1 cellular context compared by ENCODE assay signal in the genomic region with DNA sequence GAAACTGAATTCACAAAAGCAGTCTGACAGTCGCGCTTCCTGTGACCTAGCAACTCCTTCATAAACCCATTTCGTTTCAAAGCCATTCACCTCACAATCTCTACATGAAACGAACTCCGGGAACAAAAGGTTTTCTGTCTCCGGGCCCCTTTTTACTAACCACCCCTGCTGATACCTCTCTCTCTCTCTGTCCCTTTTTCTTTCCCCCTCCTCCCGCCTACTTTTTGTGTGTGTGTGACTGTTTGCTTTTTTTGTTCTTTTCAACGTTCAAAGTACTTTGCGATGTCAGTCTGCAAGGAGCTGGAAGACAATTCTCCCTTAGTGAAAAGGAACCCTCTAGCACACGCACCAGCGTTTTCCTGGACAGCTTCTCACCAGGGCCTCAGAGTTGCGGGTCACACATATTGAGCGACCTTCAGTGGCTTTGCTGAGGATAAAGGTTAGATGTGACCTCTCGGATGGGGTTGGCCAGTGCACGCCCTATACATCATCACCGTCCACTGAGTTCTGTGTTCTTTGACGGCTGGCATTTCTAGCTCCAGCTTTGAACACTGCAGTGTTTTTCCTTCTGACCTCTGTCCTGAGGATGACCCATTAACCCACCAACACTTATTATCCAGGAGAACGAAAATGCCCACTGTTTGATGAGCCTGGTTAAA.
TF ChIP-seq lines count a peak whose summit lies in the region.

No MANE protein-coding gene starts in this region.

TF ChIP-seq in HepG2, 621 proteins besides CTCF, POLR2A, EP300 and RAD21 (continued from another document and continues in another):
- TF ChIP-seq, protein P1, sequence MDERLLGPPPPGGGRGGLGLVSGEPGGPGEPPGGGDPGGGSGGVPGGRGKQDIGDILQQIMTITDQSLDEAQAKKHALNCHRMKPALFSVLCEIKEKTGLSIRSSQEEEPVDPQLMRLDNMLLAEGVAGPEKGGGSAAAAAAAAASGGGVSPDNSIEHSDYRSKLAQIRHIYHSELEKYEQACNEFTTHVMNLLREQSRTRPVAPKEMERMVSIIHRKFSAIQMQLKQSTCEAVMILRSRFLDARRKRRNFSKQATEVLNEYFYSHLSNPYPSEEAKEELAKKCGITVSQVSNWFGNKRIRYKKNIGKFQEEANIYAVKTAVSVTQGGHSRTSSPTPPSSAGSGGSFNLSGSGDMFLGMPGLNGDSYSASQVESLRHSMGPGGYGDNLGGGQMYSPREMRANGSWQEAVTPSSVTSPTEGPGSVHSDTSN (CRISPR knock-in tag; IDR thresholded peaks at IDR 0.05) = no peak
- TF ChIP-seq TOPORS (CRISPR knock-in tag; IDR thresholded peaks at IDR 0.05) = peak; percentile 84; the same call in 1 of the 2 replicates
- peak; percentile 66 for TF ChIP-seq YEATS4 (CRISPR knock-in tag; IDR thresholded peaks at IDR 0.05; ENCODE audit: borderline replicate concordance)
- TF ChIP-seq TGIF2 (CRISPR knock-in tag; IDR thresholded peaks at IDR 0.05) = no peak; the same call in 1 of the 2 replicates
- TF ChIP-seq HDAC1 (CRISPR knock-in tag; IDR thresholded peaks at IDR 0.05) = peak; percentile 74
- no peak for TF ChIP-seq MAFG (CRISPR knock-in tag; IDR thresholded peaks at IDR 0.05)
- TF ChIP-seq, protein P2, sequence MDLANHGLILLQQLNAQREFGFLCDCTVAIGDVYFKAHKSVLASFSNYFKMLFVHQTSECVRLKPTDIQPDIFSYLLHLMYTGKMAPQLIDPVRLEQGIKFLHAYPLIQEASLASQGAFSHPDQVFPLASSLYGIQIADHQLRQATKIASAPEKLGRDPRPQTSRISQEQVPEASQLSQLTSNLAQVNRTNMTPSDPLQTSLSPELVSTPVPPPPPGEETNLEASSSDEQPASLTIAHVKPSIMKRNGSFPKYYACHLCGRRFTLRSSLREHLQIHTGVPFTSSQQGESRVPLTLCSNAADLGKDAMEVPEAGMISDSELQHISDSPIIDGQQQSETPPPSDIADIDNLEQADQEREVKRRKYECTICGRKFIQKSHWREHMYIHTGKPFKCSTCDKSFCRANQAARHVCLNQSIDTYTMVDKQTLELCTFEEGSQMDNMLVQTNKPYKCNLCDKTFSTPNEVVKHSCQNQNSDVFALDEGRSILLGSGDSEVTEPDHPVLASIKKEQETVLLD (CRISPR knock-in tag; IDR thresholded peaks at IDR 0.05; ENCODE audit: low read depth) = no peak
- peak; percentile 99 for TF ChIP-seq RARA (CRISPR knock-in tag; IDR thresholded peaks at IDR 0.05)
- no peak for TF ChIP-seq TCF7L2 (IDR thresholded peaks at IDR 0.05; ENCODE audit: low read depth, low read length)
- TF ChIP-seq GABPB1 (CRISPR knock-in tag; IDR thresholded peaks at IDR 0.05) = peak; percentile 4; the same call in 1 of the 2 replicates
- TF ChIP-seq FOXK2 (IDR thresholded peaks at IDR 0.05) = peak; percentile 7; the same call in 1 of the 2 replicates
- no peak; the same call in 1 of the 2 replicates for TF ChIP-seq ZNF451 (CRISPR knock-in tag; IDR thresholded peaks at IDR 0.05)
- no peak for TF ChIP-seq ZNF572 (CRISPR knock-in tag; IDR thresholded peaks at IDR 0.05)
- no peak for TF ChIP-seq ZNF674 (CRISPR knock-in tag; IDR thresholded peaks at IDR 0.05; ENCODE audit: low read depth)
- no peak for TF ChIP-seq GABPA (IDR thresholded peaks at IDR 0.05; ENCODE audit: low read depth, low read length)
- TF ChIP-seq GABPA (CRISPR knock-in tag; IDR thresholded peaks at IDR 0.05; ENCODE audit: low read depth) = no peak
- no peak for TF ChIP-seq ZNF143 (CRISPR knock-in tag; IDR thresholded peaks at IDR 0.05)
- no peak; the same call in 1 of the 2 replicates for TF ChIP-seq REPIN1 (CRISPR knock-in tag; IDR thresholded peaks at IDR 0.05; ENCODE audit: borderline replicate concordance, low read depth)
- TF ChIP-seq, protein P3, sequence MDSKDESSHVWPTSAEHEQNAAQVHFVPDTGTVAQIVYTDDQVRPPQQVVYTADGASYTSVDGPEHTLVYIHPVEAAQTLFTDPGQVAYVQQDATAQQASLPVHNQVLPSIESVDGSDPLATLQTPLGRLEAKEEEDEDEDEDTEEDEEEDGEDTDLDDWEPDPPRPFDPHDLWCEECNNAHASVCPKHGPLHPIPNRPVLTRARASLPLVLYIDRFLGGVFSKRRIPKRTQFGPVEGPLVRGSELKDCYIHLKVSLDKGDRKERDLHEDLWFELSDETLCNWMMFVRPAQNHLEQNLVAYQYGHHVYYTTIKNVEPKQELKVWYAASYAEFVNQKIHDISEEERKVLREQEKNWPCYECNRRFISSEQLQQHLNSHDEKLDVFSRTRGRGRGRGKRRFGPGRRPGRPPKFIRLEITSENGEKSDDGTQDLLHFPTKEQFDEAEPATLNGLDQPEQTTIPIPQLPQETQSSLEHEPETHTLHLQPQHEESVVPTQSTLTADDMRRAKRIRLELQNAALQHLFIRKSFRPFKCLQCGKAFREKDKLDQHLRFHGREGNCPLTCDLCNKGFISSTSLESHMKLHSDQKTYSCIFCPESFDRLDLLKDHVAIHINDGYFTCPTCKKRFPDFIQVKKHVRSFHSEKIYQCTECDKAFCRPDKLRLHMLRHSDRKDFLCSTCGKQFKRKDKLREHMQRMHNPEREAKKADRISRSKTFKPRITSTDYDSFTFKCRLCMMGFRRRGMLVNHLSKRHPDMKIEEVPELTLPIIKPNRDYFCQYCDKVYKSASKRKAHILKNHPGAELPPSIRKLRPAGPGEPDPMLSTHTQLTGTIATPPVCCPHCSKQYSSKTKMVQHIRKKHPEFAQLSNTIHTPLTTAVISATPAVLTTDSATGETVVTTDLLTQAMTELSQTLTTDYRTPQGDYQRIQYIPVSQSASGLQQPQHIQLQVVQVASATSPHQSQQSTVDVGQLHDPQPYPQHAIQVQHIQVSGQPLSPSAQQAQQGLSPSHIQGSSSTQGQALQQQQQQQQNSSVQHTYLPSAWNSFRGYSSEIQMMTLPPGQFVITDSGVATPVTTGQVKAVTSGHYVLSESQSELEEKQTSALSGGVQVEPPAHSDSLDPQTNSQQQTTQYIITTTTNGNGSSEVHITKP (CRISPR knock-in tag; IDR thresholded peaks at IDR 0.05; ENCODE audit: low read depth) = 0 out of 2 replicates have a peak, but pooled peaks have one; percentile 32
- peak; percentile 89 for TF ChIP-seq ZNF44 (CRISPR knock-in tag; IDR thresholded peaks at IDR 0.05)
- no peak for TF ChIP-seq CEBPB (IDR thresholded peaks at IDR 0.05; ENCODE audit: borderline replicate concordance, low read depth, low read length)
- TF ChIP-seq, protein P4, sequence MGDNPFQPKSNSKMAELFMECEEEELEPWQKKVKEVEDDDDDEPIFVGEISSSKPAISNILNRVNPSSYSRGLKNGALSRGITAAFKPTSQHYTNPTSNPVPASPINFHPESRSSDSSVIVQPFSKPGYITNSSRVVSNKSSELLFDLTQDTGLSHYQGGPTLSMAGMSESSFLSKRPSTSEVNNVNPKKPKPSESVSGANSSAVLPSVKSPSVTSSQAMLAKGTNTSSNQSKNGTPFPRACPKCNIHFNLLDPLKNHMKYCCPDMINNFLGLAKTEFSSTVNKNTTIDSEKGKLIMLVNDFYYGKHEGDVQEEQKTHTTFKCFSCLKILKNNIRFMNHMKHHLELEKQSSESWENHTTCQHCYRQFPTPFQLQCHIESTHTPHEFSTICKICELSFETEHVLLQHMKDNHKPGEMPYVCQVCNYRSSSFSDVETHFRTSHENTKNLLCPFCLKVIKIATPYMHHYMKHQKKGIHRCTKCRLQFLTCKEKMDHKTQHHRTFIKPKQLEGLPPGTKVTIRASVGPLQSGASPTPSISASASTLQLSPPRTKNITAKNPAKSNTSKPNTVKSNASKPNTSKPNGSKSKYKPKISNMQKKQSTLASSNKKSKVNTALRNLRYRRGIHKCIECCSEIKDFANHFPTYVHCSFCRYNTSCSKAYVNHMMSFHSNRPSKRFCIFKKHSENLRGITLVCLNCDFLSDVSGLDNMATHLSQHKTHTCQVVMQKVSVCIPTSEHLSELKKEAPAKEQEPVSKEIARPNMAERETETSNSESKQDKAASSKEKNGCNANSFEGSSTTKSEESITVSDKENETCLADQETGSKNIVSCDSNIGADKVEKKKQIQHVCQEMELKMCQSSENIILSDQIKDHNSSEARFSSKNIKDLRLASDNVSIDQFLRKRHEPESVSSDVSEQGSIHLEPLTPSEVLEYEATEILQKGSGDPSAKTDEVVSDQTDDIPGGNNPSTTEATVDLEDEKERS (CRISPR knock-in tag; IDR thresholded peaks at IDR 0.05) = peak; percentile 95
- TF ChIP-seq RBM22 (optimal IDR thresholded peaks at IDR 0.05; ENCODE audit: low read length) = no peak
- peak; percentile 80 for TF ChIP-seq ZMYM2 (CRISPR knock-in tag; IDR thresholded peaks at IDR 0.05)
- TF ChIP-seq ZNF232 (CRISPR knock-in tag; IDR thresholded peaks at IDR 0.05; ENCODE audit: borderline replicate concordance) = peak; percentile 44; the same call in 1 of the 2 replicates
- TF ChIP-seq ZNF235 (CRISPR knock-in tag; IDR thresholded peaks at IDR 0.05; ENCODE audit: borderline replicate concordance) = no peak
- TF ChIP-seq ZNF101 (CRISPR knock-in tag; IDR thresholded peaks at IDR 0.05; ENCODE audit: borderline replicate concordance, low read depth) = no peak
- TF ChIP-seq ZNF10 (CRISPR knock-in tag; IDR thresholded peaks at IDR 0.05; ENCODE audit: borderline replicate concordance, low read depth) = no peak
- TF ChIP-seq HNRNPL (IDR thresholded peaks at IDR 0.05; ENCODE audit: low read depth, low read length) = no peak
- TF ChIP-seq FOXJ3 (CRISPR knock-in tag; IDR thresholded peaks at IDR 0.05; ENCODE audit: borderline replicate concordance) = no peak
- TF ChIP-seq SP2 (CRISPR knock-in tag; IDR thresholded peaks at IDR 0.05) = no peak
- peak; percentile 71 for TF ChIP-seq MIER2 (CRISPR knock-in tag; IDR thresholded peaks at IDR 0.05)
- no peak for TF ChIP-seq FOXP1 (IDR thresholded peaks at IDR 0.05)
- peak; percentile 59 for TF ChIP-seq FOXP1 (CRISPR knock-in tag; IDR thresholded peaks at IDR 0.05)
- TF ChIP-seq TEF (CRISPR knock-in tag; IDR thresholded peaks at IDR 0.05) = no peak
- TF ChIP-seq NFE2L1 (CRISPR knock-in tag; IDR thresholded peaks at IDR 0.05; ENCODE audit: borderline replicate concordance) = no peak
- TF ChIP-seq IRF9 (CRISPR knock-in tag; IDR thresholded peaks at IDR 0.05; ENCODE audit: borderline replicate concordance) = no peak; the same call in 1 of the 2 replicates
- no peak for TF ChIP-seq NFRKB (IDR thresholded peaks at IDR 0.05)
- no peak for TF ChIP-seq ZNF326 (CRISPR knock-in tag; IDR thresholded peaks at IDR 0.05; ENCODE audit: borderline replicate concordance)
- no peak; the same call in 1 of the 2 replicates for TF ChIP-seq ZNF766 (CRISPR knock-in tag; IDR thresholded peaks at IDR 0.05; ENCODE audit: borderline replicate concordance)
- TF ChIP-seq ELK4 (CRISPR knock-in tag; IDR thresholded peaks at IDR 0.05; ENCODE audit: borderline replicate concordance) = no peak
- TF ChIP-seq YEATS2 (CRISPR knock-in tag; IDR thresholded peaks at IDR 0.05; ENCODE audit: borderline replicate concordance) = no peak
- TF ChIP-seq KLF15 (CRISPR knock-in tag; IDR thresholded peaks at IDR 0.05; ENCODE audit: borderline replicate concordance) = no peak
- TF ChIP-seq ZNF781 (CRISPR knock-in tag; IDR thresholded peaks at IDR 0.05; ENCODE audit: borderline replicate concordance, not compliant biosample characterization) = no peak
- no peak for TF ChIP-seq PCBP2 (optimal IDR thresholded peaks at IDR 0.05; ENCODE audit: low read depth, low read length, poor library complexity, severe bottlenecking)
- TF ChIP-seq, protein P5, sequence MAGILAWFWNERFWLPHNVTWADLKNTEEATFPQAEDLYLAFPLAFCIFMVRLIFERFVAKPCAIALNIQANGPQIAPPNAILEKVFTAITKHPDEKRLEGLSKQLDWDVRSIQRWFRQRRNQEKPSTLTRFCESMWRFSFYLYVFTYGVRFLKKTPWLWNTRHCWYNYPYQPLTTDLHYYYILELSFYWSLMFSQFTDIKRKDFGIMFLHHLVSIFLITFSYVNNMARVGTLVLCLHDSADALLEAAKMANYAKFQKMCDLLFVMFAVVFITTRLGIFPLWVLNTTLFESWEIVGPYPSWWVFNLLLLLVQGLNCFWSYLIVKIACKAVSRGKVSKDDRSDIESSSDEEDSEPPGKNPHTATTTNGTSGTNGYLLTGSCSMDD (CRISPR knock-in tag; IDR thresholded peaks at IDR 0.05) = no peak
- TF ChIP-seq PHF5A (CRISPR knock-in tag; IDR thresholded peaks at IDR 0.05; ENCODE audit: low read depth, unreplicated experiment) = no peak
- peak; percentile 70; the same call in 1 of the 2 replicates for TF ChIP-seq SIX4 (CRISPR knock-in tag; IDR thresholded peaks at IDR 0.05)
- TF ChIP-seq MBNL3 (CRISPR knock-in tag; conservative IDR thresholded peaks at IDR 0.05) = no peak
